Comparison of ENCODE assay signal across 2 cellular contexts in the genomic region with DNA sequence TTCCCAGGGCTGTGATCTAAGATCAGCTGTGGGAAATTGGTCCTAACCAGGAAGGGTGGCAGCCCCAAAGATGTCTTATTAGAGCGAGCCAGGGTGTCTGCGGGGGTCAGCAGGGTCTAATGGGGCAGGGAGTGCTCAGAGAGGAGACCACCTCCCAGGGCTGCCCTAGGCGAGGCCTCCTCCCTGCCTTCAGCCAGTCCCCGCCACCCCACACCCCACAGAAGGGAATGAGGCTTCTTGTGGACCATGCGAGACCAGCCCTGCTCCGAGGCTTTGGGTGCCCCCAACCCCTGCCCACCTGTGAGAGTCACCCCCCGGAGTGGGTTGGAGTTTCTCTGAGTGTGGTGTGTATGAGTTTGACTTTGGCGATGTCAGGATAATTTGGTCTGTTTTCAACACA.
TF ChIP-seq lines count a peak whose summit lies in the region.

No MANE protein-coding gene starts in this region.

TF ChIP-seq in SK-N-SH, 30 proteins besides CTCF, POLR2A, EP300 and RAD21 (continued from another document):
- TF ChIP-seq, protein P1, sequence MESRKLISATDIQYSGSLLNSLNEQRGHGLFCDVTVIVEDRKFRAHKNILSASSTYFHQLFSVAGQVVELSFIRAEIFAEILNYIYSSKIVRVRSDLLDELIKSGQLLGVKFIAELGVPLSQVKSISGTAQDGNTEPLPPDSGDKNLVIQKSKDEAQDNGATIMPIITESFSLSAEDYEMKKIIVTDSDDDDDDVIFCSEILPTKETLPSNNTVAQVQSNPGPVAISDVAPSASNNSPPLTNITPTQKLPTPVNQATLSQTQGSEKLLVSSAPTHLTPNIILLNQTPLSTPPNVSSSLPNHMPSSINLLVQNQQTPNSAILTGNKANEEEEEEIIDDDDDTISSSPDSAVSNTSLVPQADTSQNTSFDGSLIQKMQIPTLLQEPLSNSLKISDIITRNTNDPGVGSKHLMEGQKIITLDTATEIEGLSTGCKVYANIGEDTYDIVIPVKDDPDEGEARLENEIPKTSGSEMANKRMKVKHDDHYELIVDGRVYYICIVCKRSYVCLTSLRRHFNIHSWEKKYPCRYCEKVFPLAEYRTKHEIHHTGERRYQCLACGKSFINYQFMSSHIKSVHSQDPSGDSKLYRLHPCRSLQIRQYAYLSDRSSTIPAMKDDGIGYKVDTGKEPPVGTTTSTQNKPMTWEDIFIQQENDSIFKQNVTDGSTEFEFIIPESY (IDR thresholded peaks at IDR 0.05; ENCODE audit: borderline replicate concordance, low read depth) = no peak

TF ChIP-seq in SK-N-SH treated with all-trans-retinoic acid at 6 μM for 48 hours, 23 proteins besides CTCF, POLR2A, EP300 and RAD21 (continued from another document):
- TF ChIP-seq, protein P2, sequence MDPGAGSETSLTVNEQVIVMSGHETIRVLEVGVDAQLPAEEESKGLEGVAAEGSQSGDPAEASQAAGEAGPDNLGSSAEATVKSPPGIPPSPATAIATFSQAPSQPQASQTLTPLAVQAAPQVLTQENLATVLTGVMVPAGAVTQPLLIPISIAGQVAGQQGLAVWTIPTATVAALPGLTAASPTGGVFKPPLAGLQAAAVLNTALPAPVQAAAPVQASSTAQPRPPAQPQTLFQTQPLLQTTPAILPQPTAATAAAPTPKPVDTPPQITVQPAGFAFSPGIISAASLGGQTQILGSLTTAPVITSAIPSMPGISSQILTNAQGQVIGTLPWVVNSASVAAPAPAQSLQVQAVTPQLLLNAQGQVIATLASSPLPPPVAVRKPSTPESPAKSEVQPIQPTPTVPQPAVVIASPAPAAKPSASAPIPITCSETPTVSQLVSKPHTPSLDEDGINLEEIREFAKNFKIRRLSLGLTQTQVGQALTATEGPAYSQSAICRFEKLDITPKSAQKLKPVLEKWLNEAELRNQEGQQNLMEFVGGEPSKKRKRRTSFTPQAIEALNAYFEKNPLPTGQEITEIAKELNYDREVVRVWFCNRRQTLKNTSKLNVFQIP (CRISPR knock-in tag; IDR thresholded peaks at IDR 0.05; ENCODE audit: borderline replicate concordance, low read depth) = no peak
- no peak for TF ChIP-seq ZFP30 (CRISPR knock-in tag; IDR thresholded peaks at IDR 0.05)
- TF ChIP-seq SNAI2 (CRISPR knock-in tag; IDR thresholded peaks at IDR 0.05) = no peak
- no peak for TF ChIP-seq ZNF70 (CRISPR knock-in tag; IDR thresholded peaks at IDR 0.05)
- TF ChIP-seq, protein P3, sequence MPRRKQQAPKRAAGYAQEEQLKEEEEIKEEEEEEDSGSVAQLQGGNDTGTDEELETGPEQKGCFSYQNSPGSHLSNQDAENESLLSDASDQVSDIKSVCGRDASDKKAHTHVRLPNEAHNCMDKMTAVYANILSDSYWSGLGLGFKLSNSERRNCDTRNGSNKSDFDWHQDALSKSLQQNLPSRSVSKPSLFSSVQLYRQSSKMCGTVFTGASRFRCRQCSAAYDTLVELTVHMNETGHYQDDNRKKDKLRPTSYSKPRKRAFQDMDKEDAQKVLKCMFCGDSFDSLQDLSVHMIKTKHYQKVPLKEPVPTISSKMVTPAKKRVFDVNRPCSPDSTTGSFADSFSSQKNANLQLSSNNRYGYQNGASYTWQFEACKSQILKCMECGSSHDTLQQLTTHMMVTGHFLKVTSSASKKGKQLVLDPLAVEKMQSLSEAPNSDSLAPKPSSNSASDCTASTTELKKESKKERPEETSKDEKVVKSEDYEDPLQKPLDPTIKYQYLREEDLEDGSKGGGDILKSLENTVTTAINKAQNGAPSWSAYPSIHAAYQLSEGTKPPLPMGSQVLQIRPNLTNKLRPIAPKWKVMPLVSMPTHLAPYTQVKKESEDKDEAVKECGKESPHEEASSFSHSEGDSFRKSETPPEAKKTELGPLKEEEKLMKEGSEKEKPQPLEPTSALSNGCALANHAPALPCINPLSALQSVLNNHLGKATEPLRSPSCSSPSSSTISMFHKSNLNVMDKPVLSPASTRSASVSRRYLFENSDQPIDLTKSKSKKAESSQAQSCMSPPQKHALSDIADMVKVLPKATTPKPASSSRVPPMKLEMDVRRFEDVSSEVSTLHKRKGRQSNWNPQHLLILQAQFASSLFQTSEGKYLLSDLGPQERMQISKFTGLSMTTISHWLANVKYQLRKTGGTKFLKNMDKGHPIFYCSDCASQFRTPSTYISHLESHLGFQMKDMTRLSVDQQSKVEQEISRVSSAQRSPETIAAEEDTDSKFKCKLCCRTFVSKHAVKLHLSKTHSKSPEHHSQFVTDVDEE (CRISPR knock-in tag; IDR thresholded peaks at IDR 0.05) = no peak
- TF ChIP-seq, protein P4, sequence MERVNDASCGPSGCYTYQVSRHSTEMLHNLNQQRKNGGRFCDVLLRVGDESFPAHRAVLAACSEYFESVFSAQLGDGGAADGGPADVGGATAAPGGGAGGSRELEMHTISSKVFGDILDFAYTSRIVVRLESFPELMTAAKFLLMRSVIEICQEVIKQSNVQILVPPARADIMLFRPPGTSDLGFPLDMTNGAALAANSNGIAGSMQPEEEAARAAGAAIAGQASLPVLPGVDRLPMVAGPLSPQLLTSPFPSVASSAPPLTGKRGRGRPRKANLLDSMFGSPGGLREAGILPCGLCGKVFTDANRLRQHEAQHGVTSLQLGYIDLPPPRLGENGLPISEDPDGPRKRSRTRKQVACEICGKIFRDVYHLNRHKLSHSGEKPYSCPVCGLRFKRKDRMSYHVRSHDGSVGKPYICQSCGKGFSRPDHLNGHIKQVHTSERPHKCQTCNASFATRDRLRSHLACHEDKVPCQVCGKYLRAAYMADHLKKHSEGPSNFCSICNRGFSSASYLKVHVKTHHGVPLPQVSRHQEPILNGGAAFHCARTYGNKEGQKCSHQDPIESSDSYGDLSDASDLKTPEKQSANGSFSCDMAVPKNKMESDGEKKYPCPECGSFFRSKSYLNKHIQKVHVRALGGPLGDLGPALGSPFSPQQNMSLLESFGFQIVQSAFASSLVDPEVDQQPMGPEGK (CRISPR knock-in tag; IDR thresholded peaks at IDR 0.05; ENCODE audit: borderline replicate concordance) = no peak
- no peak for TF ChIP-seq TOX (CRISPR knock-in tag; IDR thresholded peaks at IDR 0.05; ENCODE audit: borderline replicate concordance)
TF ChIP-seq in SK-N-SH treated with all-trans-retinoic acid at 6 μM for 48 hours: peak in this region for 0.
